17 cellular contexts compared by ENCODE assay signal in genomic region chr4:158728256-158728655, GRCh38. TPM values are rescaled to one million over a fixed set of nuclear protein-coding genes. Genes with fewer than 3 reads are reported as not detected.
DNase-seq lines count a peak whose midpoint lies in the region; ATAC-seq, FAIRE-seq and TF ChIP-seq lines count a peak whose summit lies in the region.
"Had no signal": no experiment of that assay in that cellular context is flagged by ENCODE, and none has a peak within 500 bp of the region (broad histone marks: within the 10 kb centered on the region; RNA-seq: fewer than 3 reads in every experiment).

No MANE protein-coding gene starts in this region.

- CTCF ChIA-PET in HepG2 (lab: Yijun Ruan, JAX; ENCODE audit: low intra/inter-chr PET ratio, low total read pairs): no interaction called here

- TF ChIP-seq RAD21 in HepG2 (CRISPR knock-in tag; IDR thresholded peaks at IDR 0.05): no peak

- POLR2A ChIA-PET in HepG2 (lab: Yijun Ruan, JAX): no interaction called here

- no peaks in the 10 kb centered on the region for H4K20me1 ChIP-seq in HepG2 (ENCODE audit: insufficient read depth, low read length)

- no peak overlapping the region for H2BK120ac ChIP-seq in neuronal stem cell (ENCODE audit: low read depth, low read length)

- TF ChIP-seq CTCF in HepG2 (CRISPR knock-in tag; IDR thresholded peaks at IDR 0.05) (no peak), right lobe of liver (IDR thresholded peaks at IDR 0.05) (no peak)

- H3K4me3 ChIP-seq in HepG2 (replicated peaks in 1 of 3; ENCODE audit: insufficient read depth in 1 of 3, low read depth in 2 of 3, low read length in 3 of 3) (no peak overlapping the region), right lobe of liver (no peak overlapping the region), neuronal stem cell (ENCODE audit: low read length in 2 of 2) (no peak overlapping the region)
- H3K4me3 ChIP-seq: A549, GM23248 had no signal

- H3K9me3 ChIP-seq in HepG2 (ENCODE audit: low read length): no peaks in the 10 kb centered on the region
- no peaks in the 10 kb centered on the region for H3K9me3 ChIP-seq in right lobe of liver
- H3K9me3 ChIP-seq in neuronal stem cell (replicated peaks in 1 of 2; ENCODE audit: control insufficient read depth in 2 of 2, insufficient read depth in 1 of 2, low read depth in 1 of 2, low read length in 2 of 2): no peaks in the 10 kb centered on the region
- H3K9me3 ChIP-seq: A549, BE2C had no signal

- H3K4me2 ChIP-seq in HepG2 (ENCODE audit: low read depth, low read length) (no peak overlapping the region), neuronal stem cell (ENCODE audit: insufficient read depth, low read length, poor library complexity, severe bottlenecking) (no peak overlapping the region)
- H3K4me2 ChIP-seq: A549 had no signal

- no peak overlapping the region for H3K9ac ChIP-seq in HepG2 (ENCODE audit: insufficient read depth, low read depth, low read length)
- H3K9ac ChIP-seq in neuronal stem cell (ENCODE audit: low read depth, low read length, poor library complexity): no peak overlapping the region
- H3K9ac ChIP-seq: GM23248 had no signal

- H2AFZ ChIP-seq in HepG2 (ENCODE audit: low read length): peak overlapping the region; percentile 88
- peak overlapping the region; percentile 85 for H2AFZ ChIP-seq in neuronal stem cell (ENCODE audit: low read length)
- H2AFZ ChIP-seq: GM23248 had no signal

- H3K36me3 ChIP-seq in HepG2 (replicated peaks in 1 of 2; ENCODE audit: control insufficient read depth in 1 of 2, insufficient read depth in 2 of 2, low read length in 2 of 2) (no peaks in the 10 kb centered on the region), right lobe of liver (no peaks in the 10 kb centered on the region), neuronal stem cell (replicated peaks in 1 of 2; ENCODE audit: control insufficient read depth in 2 of 2, insufficient read depth in 2 of 2, low read length in 2 of 2) (no peaks in the 10 kb centered on the region)
- H3K36me3 ChIP-seq: BE2C had no signal

- no peaks in the 10 kb centered on the region for H3K79me2 ChIP-seq in HepG2 (ENCODE audit: insufficient read depth, low read length)

- H3K14ac ChIP-seq in neuronal stem cell (ENCODE audit: low read length): no peak overlapping the region

- H3K79me1 ChIP-seq in neuronal stem cell (ENCODE audit: low read depth, low read length): no peaks in the 10 kb centered on the region

- no peak overlapping the region for H3K18ac ChIP-seq in neuronal stem cell (ENCODE audit: low read length)

- H3K9me3 Mint-ChIP-seq in activated T-helper 17 cell treated with anti-CD3 and anti-CD28 coated beads, Interleukin-2, amount 50 U/mL, for 72 hours: no peaks in the 10 kb centered on the region
- H3K9me3 Mint-ChIP-seq: CD4-positive, alpha-beta memory T cell had no signal

- in situ Hi-C loops in HepG2 (cut with HindIII; ENCODE audit: extremely low pct_ligation_motif_present, low pct_unique_long_range_greater_than_20kb): loop anchor here (5.0 to 25.0 kb wide), 3 partner anchors 119 to 477 kb away; no protein-coding TSS in a partner anchor

- ATAC-seq in HepG2 (no peak), right lobe of liver (no peak)
- ATAC-seq in activated T-helper 17 cell treated with anti-CD3 and anti-CD28 coated beads, Interleukin-2, amount 50 U/mL, for 72 hours (replicated peaks): no peak
- ATAC-seq: A549 had no signal

- no peak overlapping the region for H4K8ac ChIP-seq in neuronal stem cell (ENCODE audit: low read depth, low read length)

- H3K36me3 Mint-ChIP-seq in activated T-helper 17 cell treated with anti-CD3 and anti-CD28 coated beads, Interleukin-2, amount 50 U/mL, for 72 hours (ENCODE audit: low read depth): peaks cover 6% of the 10 kb centered on the region

- peaks cover 33% of the 10 kb centered on the region for H3K4me1 ChIP-seq in HepG2 (ENCODE audit: insufficient read depth, low read length)
- H3K4me1 ChIP-seq in right lobe of liver: no peaks in the 10 kb centered on the region
- H3K4me1 ChIP-seq in neuronal stem cell (ENCODE audit: control insufficient read depth in 2 of 2, insufficient read depth in 1 of 2, low read depth in 1 of 2, low read length in 2 of 2): peaks cover 2 to 7% of the 10 kb centered on the region in 2 donors
- H3K4me1 ChIP-seq: A549, BE2C had no signal

- H3K27me3 ChIP-seq in HepG2 (ENCODE audit: control insufficient read depth in 1 of 2, insufficient read depth in 2 of 2, low read length in 2 of 2): no peaks in the 10 kb centered on the region; a peak in 2 of 5 replicates
- H3K27me3 ChIP-seq in right lobe of liver: no peaks in the 10 kb centered on the region
- H3K27me3 ChIP-seq in neuronal stem cell (ENCODE audit: control insufficient read depth in 3 of 3, insufficient read depth in 3 of 3, low read depth in 1 of 3, low read length in 3 of 3): no peaks in the 10 kb centered on the region

- no peak for FAIRE-seq in HepG2 (lab: Jason Lieb, UNC)
- FAIRE-seq: A549, GM12891 had no signal

- H3K27me3 Mint-ChIP-seq in activated T-helper 17 cell treated with anti-CD3 and anti-CD28 coated beads, Interleukin-2, amount 50 U/mL, for 72 hours: peaks cover 35% of the 10 kb centered on the region

- no peak overlapping the region for H3K23ac ChIP-seq in neuronal stem cell (ENCODE audit: low read depth, low read length, poor library complexity)

- no peak overlapping the region for H3K27ac Mint-ChIP-seq in activated T-helper 17 cell treated with anti-CD3 and anti-CD28 coated beads, Interleukin-2, amount 50 U/mL, for 72 hours
- H3K27ac Mint-ChIP-seq: CD4-positive, alpha-beta memory T cell had no signal

- no peak overlapping the region for H2AK5ac ChIP-seq in neuronal stem cell (ENCODE audit: low read depth, low read length)

- no peak overlapping the region for H2BK15ac ChIP-seq in neuronal stem cell (ENCODE audit: low read length)

- DNase-seq in HepG2 (ENCODE audit: low spot score) (no peak), right lobe of liver (no peak), neuronal stem cell (ENCODE audit: low spot score) (no peak), SKM-1 (lab: John Stamatoyannopoulos, UW; ENCODE audit: unreplicated experiment) (no peak), NCI-H526 treated with DMSO at 0.1 percent for 48 hours (lab: John Stamatoyannopoulos, UW) (no peak)
- DNase-seq: BE2C; CD4-positive, alpha-beta memory T cell; DMS153; DMS79 treated with DMSO at 0.1 percent for 48 hours; EL; GM23248; H7; IMR-90 had no signal

- intact Hi-C loops in HepG2 (cut with micrococcal nuclease; ENCODE audit: unreplicated experiment) (loop anchor here (10.0 kb wide), 1 partner anchor 377 kb away; the partner anchor contains the start of gene RAPGEF2), right lobe of liver (cut with DNase I) (loop anchor here in 1 of 2 donors (10.0 kb wide), 1 partner anchor 117 kb away; no protein-coding TSS in a partner anchor)

- no TSS peak for BruUV-seq in HepG2 (replicated peaks; lab: Mats Ljungman, UMichigan)

- 8% methylated on average over 1 of the region's 1 CpG for WGBS in HepG2 (ENCODE audit: low lambda C conversion rate)
- WGBS in right lobe of liver (ENCODE audit: insufficient coverage, low coverage, low lambda C conversion rate, missing lambda C conversion rate): 63% methylated on average over 1 of the region's 1 CpG
- no CpG with 5 or more reads among the region's 1 CpG for WGBS in neuronal stem cell (ENCODE audit: extremely low coverage in 2 of 2, insufficient read length in 2 of 2, insufficient replicate concordance in 1 of 2), 2 donors

- H2BK5ac ChIP-seq in neuronal stem cell (ENCODE audit: low read length): no peak overlapping the region

- H3K27ac ChIP-seq in HepG2 (ENCODE audit: extremely low read length, insufficient read depth, low read length) (no peak overlapping the region), right lobe of liver (no peak overlapping the region), neuronal stem cell (replicated peaks; ENCODE audit: low read length) (no peak overlapping the region)
- H3K27ac ChIP-seq: A549, C4-2B, GM23248 had no signal

- TF ChIP-seq EP300 in HepG2 (IDR thresholded peaks at IDR 0.05; ENCODE audit: low read depth in 2 of 2, low read length in 2 of 2): no peak
- TF ChIP-seq EP300 in HepG2 (CRISPR knock-in tag; IDR thresholded peaks at IDR 0.05; ENCODE audit: borderline replicate concordance): no peak

- H3K4ac ChIP-seq in neuronal stem cell (ENCODE audit: low read length): no peak overlapping the region

- H4K91ac ChIP-seq in neuronal stem cell (ENCODE audit: low read depth, low read length, poor library complexity): no peak overlapping the region

- H2BK12ac ChIP-seq in neuronal stem cell (ENCODE audit: low read length): no peak overlapping the region

- H3K4me3 Mint-ChIP-seq in activated T-helper 17 cell treated with anti-CD3 and anti-CD28 coated beads, Interleukin-2, amount 50 U/mL, for 72 hours: peak overlapping the region; percentile 1
- H3K4me3 Mint-ChIP-seq: CD4-positive, alpha-beta memory T cell had no signal

- peaks cover 24% of the 10 kb centered on the region for H3K4me1 Mint-ChIP-seq in activated T-helper 17 cell treated with anti-CD3 and anti-CD28 coated beads, Interleukin-2, amount 50 U/mL, for 72 hours

- TF ChIP-seq POLR2A in HepG2 (IDR thresholded peaks at IDR 0.05; ENCODE audit: insufficient read depth in 1 of 2, low read depth in 2 of 2, low read length in 2 of 2) (no peak), right lobe of liver (IDR thresholded peaks at IDR 0.05) (no peak)

RNA-seq across cellular contexts. Expression of gene PPID, which starts 5.1 kb away (rescaled TPM):
- 63.4 and 73.3 TPM in 2 replicates for total RNA-seq in HepG2 (2016; rRNA removed; fragmentation: Illumina TruSeq; extraction: Trizol)
- total RNA-seq in HepG2 (2016; cell fraction: cytosol; rRNA removed; fragmentation: Illumina TruSeq; extraction: Trizol; ENCODE audit: low read depth): 10.1 and 10.4 TPM in 2 replicates
- total RNA-seq in HepG2 (2016; cell fraction: insoluble cytoplasmic fraction; rRNA removed; fragmentation: Illumina TruSeq; extraction: Trizol): 59.6 and 76.4 TPM in 2 replicates
- 22.4 and 23.0 TPM in 2 replicates for total RNA-seq in HepG2 (2016; cell fraction: membrane; rRNA removed; fragmentation: Illumina TruSeq; extraction: Trizol)
- total RNA-seq in HepG2 (2016; cell fraction: nucleus; rRNA removed; fragmentation: Illumina TruSeq; extraction: Trizol): 24.7 and 25.4 TPM in 2 replicates
- 14.1 and 15.4 TPM in 2 replicates for polyA plus RNA-seq in HepG2 (2011; rRNA removed)
- 10.2 and 11.5 TPM in 2 replicates for polyA plus RNA-seq in HepG2 (2011; cell fraction: cytosol; rRNA removed)
- polyA plus RNA-seq in HepG2 (2011; cell fraction: nucleus; rRNA removed): 10.6 and 15.9 TPM in 2 replicates
- polyA plus RNA-seq in HepG2 (2012): 34.3 and 39.6 TPM in 2 replicates
- 8.0 TPM in 2 replicates for polyA plus RNA-seq in HepG2 (2016; cell fraction: cytosol; fragmentation: Illumina TruSeq; extraction: Trizol; ENCODE audit: low read depth)
- polyA plus RNA-seq in HepG2 (2016; cell fraction: insoluble cytoplasmic fraction; fragmentation: Illumina TruSeq; extraction: Trizol; ENCODE audit: low read depth): 92.0 and 102 TPM in 2 replicates
- polyA plus RNA-seq in HepG2 (2016; cell fraction: membrane; fragmentation: Illumina TruSeq; extraction: Trizol; ENCODE audit: low read depth): 15.5 and 16.2 TPM in 2 replicates
- polyA plus RNA-seq in HepG2 (2016; cell fraction: nucleus; fragmentation: Illumina TruSeq; extraction: Trizol; ENCODE audit: insufficient read depth, low read depth): 55.4 and 64.1 TPM in 2 replicates
- 1.6 and 2.3 TPM in 2 replicates for polyA minus RNA-seq in HepG2 (2011; rRNA and poly(A)+ RNA removed; ENCODE audit: low replicate concordance)
- 6.8 and 9.3 TPM in 2 replicates for polyA minus RNA-seq in HepG2 (2011; cell fraction: cytosol; rRNA and poly(A)+ RNA removed)
- 11.7 and 14.8 TPM in 2 replicates for polyA minus RNA-seq in HepG2 (2011; cell fraction: nucleus; rRNA and poly(A)+ RNA removed)
- total RNA-seq in right lobe of liver: 10 to 100 TPM; 12.6 to 31.4 (median 18.5) TPM
- 100 to 1,000 TPM in 1 of 2 donors, 10 to 100 TPM in 1; 54.6 to 151 TPM for total RNA-seq in activated T-helper 17 cell treated with anti-CD3 and anti-CD28 coated beads, Interleukin-2, amount 50 U/mL, for 72 hours
- 48.1 TPM for polyA plus RNA-seq in neuronal stem cell (2013, experiment 1 of 2)
- 45.4 TPM for polyA plus RNA-seq in neuronal stem cell (2013, experiment 2 of 2)

RNA-seq across cellular contexts. Expression of gene FNIP2, which starts 40.6 kb away (rescaled TPM):
- total RNA-seq in HepG2 (2016; rRNA removed; fragmentation: Illumina TruSeq; extraction: Trizol): 15.5 and 21.8 TPM in 2 replicates
- 3.0 and 4.9 TPM in 2 replicates for total RNA-seq in HepG2 (2016; cell fraction: cytosol; rRNA removed; fragmentation: Illumina TruSeq; extraction: Trizol; ENCODE audit: low read depth)
- 14.7 and 18.4 TPM in 2 replicates for total RNA-seq in HepG2 (2016; cell fraction: insoluble cytoplasmic fraction; rRNA removed; fragmentation: Illumina TruSeq; extraction: Trizol)
- total RNA-seq in HepG2 (2016; cell fraction: membrane; rRNA removed; fragmentation: Illumina TruSeq; extraction: Trizol): 10.4 and 11.2 TPM in 2 replicates
- total RNA-seq in HepG2 (2016; cell fraction: nucleus; rRNA removed; fragmentation: Illumina TruSeq; extraction: Trizol): 22.6 and 22.8 TPM in 2 replicates
- polyA plus RNA-seq in HepG2 (2011; rRNA removed): 21.0 and 24.0 TPM in 2 replicates
- 15.3 and 25.0 TPM in 2 replicates for polyA plus RNA-seq in HepG2 (2011; cell fraction: cytosol; rRNA removed)
- polyA plus RNA-seq in HepG2 (2011; cell fraction: nucleus; rRNA removed): 13.4 and 17.1 TPM in 2 replicates
- polyA plus RNA-seq in HepG2 (2012): 38.7 and 42.8 TPM in 2 replicates
- 0.37 and 0.41 TPM in 2 replicates for polyA plus RNA-seq in HepG2 (2016; cell fraction: cytosol; fragmentation: Illumina TruSeq; extraction: Trizol; ENCODE audit: low read depth)
- 12.9 and 13.3 TPM in 2 replicates for polyA plus RNA-seq in HepG2 (2016; cell fraction: insoluble cytoplasmic fraction; fragmentation: Illumina TruSeq; extraction: Trizol; ENCODE audit: low read depth)
- 2.1 TPM in 2 replicates for polyA plus RNA-seq in HepG2 (2016; cell fraction: membrane; fragmentation: Illumina TruSeq; extraction: Trizol; ENCODE audit: low read depth)
- polyA plus RNA-seq in HepG2 (2016; cell fraction: nucleus; fragmentation: Illumina TruSeq; extraction: Trizol; ENCODE audit: insufficient read depth, low read depth): 11.3 and 12.9 TPM in 2 replicates
- 1.8 and 45.2 TPM in 2 replicates for polyA minus RNA-seq in HepG2 (2011; rRNA and poly(A)+ RNA removed; ENCODE audit: low replicate concordance)
- 33.4 and 50.0 TPM in 2 replicates for polyA minus RNA-seq in HepG2 (2011; cell fraction: cytosol; rRNA and poly(A)+ RNA removed)
- polyA minus RNA-seq in HepG2 (2011; cell fraction: nucleus; rRNA and poly(A)+ RNA removed): 74.3 and 82.9 TPM in 2 replicates
- total RNA-seq in right lobe of liver: 10 to 100 TPM; 34.2 to 67.4 (median 37.8) TPM
- total RNA-seq in activated T-helper 17 cell treated with anti-CD3 and anti-CD28 coated beads, Interleukin-2, amount 50 U/mL, for 72 hours: 10 to 100 TPM; 33.4 to 45.9 TPM
- polyA plus RNA-seq in neuronal stem cell (2013, experiment 1 of 2): 5.8 TPM
- polyA plus RNA-seq in neuronal stem cell (2013, experiment 2 of 2): 6.0 TPM

RNA-seq across cellular contexts. Expression of gene ETFDH, which starts 56.2 kb away (rescaled TPM):
- total RNA-seq in HepG2 (2016; rRNA removed; fragmentation: Illumina TruSeq; extraction: Trizol) (13.5 and 14.7 TPM in 2 replicates), right lobe of liver (100 to 1,000 TPM; 100 to 146 (median 127) TPM)
- total RNA-seq in HepG2 (2016; cell fraction: cytosol; rRNA removed; fragmentation: Illumina TruSeq; extraction: Trizol; ENCODE audit: low read depth): 1.3 and 2.5 TPM in 2 replicates
- total RNA-seq in HepG2 (2016; cell fraction: insoluble cytoplasmic fraction; rRNA removed; fragmentation: Illumina TruSeq; extraction: Trizol): 13.3 and 15.5 TPM in 2 replicates
- 5.0 and 6.4 TPM in 2 replicates for total RNA-seq in HepG2 (2016; cell fraction: membrane; rRNA removed; fragmentation: Illumina TruSeq; extraction: Trizol)
- 9.4 and 10.2 TPM in 2 replicates for total RNA-seq in HepG2 (2016; cell fraction: nucleus; rRNA removed; fragmentation: Illumina TruSeq; extraction: Trizol)
- polyA plus RNA-seq in HepG2 (2011; rRNA removed): 15.3 and 17.8 TPM in 2 replicates
- 8.7 and 14.2 TPM in 2 replicates for polyA plus RNA-seq in HepG2 (2011; cell fraction: cytosol; rRNA removed)
- 16.8 and 22.3 TPM in 2 replicates for polyA plus RNA-seq in HepG2 (2011; cell fraction: nucleus; rRNA removed)
- 14.6 and 17.9 TPM in 2 replicates for polyA plus RNA-seq in HepG2 (2012)
- 1.8 and 2.1 TPM in 2 replicates for polyA plus RNA-seq in HepG2 (2016; cell fraction: cytosol; fragmentation: Illumina TruSeq; extraction: Trizol; ENCODE audit: low read depth)
- 12.4 and 13.8 TPM in 2 replicates for polyA plus RNA-seq in HepG2 (2016; cell fraction: insoluble cytoplasmic fraction; fragmentation: Illumina TruSeq; extraction: Trizol; ENCODE audit: low read depth)
- polyA plus RNA-seq in HepG2 (2016; cell fraction: membrane; fragmentation: Illumina TruSeq; extraction: Trizol; ENCODE audit: low read depth): 2.8 and 4.3 TPM in 2 replicates
- polyA plus RNA-seq in HepG2 (2016; cell fraction: nucleus; fragmentation: Illumina TruSeq; extraction: Trizol; ENCODE audit: insufficient read depth, low read depth): 14.5 and 18.5 TPM in 2 replicates
- polyA minus RNA-seq in HepG2 (2011; rRNA and poly(A)+ RNA removed; ENCODE audit: low replicate concordance): 1.8 and 8.8 TPM in 2 replicates
- polyA minus RNA-seq in HepG2 (2011; cell fraction: cytosol; rRNA and poly(A)+ RNA removed): 8.0 and 13.9 TPM in 2 replicates
- 19.4 and 23.9 TPM in 2 replicates for polyA minus RNA-seq in HepG2 (2011; cell fraction: nucleus; rRNA and poly(A)+ RNA removed)
- total RNA-seq in activated T-helper 17 cell treated with anti-CD3 and anti-CD28 coated beads, Interleukin-2, amount 50 U/mL, for 72 hours: 10 to 100 TPM; 40.8 to 47.8 TPM
- 11.8 TPM for polyA plus RNA-seq in neuronal stem cell (2013, experiment 1 of 2)
- 12.8 TPM for polyA plus RNA-seq in neuronal stem cell (2013, experiment 2 of 2)

RNA-seq across cellular contexts. Expression of gene C4orf46, which starts 56.6 kb away (rescaled TPM):
- total RNA-seq in HepG2 (2016; rRNA removed; fragmentation: Illumina TruSeq; extraction: Trizol) (10.4 and 16.7 TPM in 2 replicates), right lobe of liver (1 to 10 TPM in 2 of 6 experiments, under 1 TPM in 4; 0.54 to 2.8 (median 0.92) TPM)
- 1.1 and 1.7 TPM in 2 replicates for total RNA-seq in HepG2 (2016; cell fraction: cytosol; rRNA removed; fragmentation: Illumina TruSeq; extraction: Trizol; ENCODE audit: low read depth)
- total RNA-seq in HepG2 (2016; cell fraction: insoluble cytoplasmic fraction; rRNA removed; fragmentation: Illumina TruSeq; extraction: Trizol): 10.1 and 15.4 TPM in 2 replicates
- total RNA-seq in HepG2 (2016; cell fraction: membrane; rRNA removed; fragmentation: Illumina TruSeq; extraction: Trizol): 6.0 and 7.4 TPM in 2 replicates
- 7.4 and 8.1 TPM in 2 replicates for total RNA-seq in HepG2 (2016; cell fraction: nucleus; rRNA removed; fragmentation: Illumina TruSeq; extraction: Trizol)
- 5.4 and 8.5 TPM in 2 replicates for polyA plus RNA-seq in HepG2 (2011; rRNA removed)
- 2.6 and 3.0 TPM in 2 replicates for polyA plus RNA-seq in HepG2 (2011; cell fraction: cytosol; rRNA removed)
- polyA plus RNA-seq in HepG2 (2011; cell fraction: nucleus; rRNA removed): 1.3 and 2.1 TPM in 2 replicates
- 3.0 and 5.0 TPM in 2 replicates for polyA plus RNA-seq in HepG2 (2012)
- polyA plus RNA-seq in HepG2 (2016; cell fraction: cytosol; fragmentation: Illumina TruSeq; extraction: Trizol; ENCODE audit: low read depth): 0.98 and 1.2 TPM in 2 replicates
- polyA plus RNA-seq in HepG2 (2016; cell fraction: insoluble cytoplasmic fraction; fragmentation: Illumina TruSeq; extraction: Trizol; ENCODE audit: low read depth): 22.6 and 22.9 TPM in 2 replicates
- polyA plus RNA-seq in HepG2 (2016; cell fraction: membrane; fragmentation: Illumina TruSeq; extraction: Trizol; ENCODE audit: low read depth): 5.1 and 5.5 TPM in 2 replicates
- 10.1 and 10.7 TPM in 2 replicates for polyA plus RNA-seq in HepG2 (2016; cell fraction: nucleus; fragmentation: Illumina TruSeq; extraction: Trizol; ENCODE audit: insufficient read depth, low read depth)
- polyA minus RNA-seq in HepG2 (2011; rRNA and poly(A)+ RNA removed; ENCODE audit: low replicate concordance): 1.7 TPM in 2 replicates
- 2.9 and 3.5 TPM in 2 replicates for polyA minus RNA-seq in HepG2 (2011; cell fraction: cytosol; rRNA and poly(A)+ RNA removed)
- 3.0 and 4.0 TPM in 2 replicates for polyA minus RNA-seq in HepG2 (2011; cell fraction: nucleus; rRNA and poly(A)+ RNA removed)
- 10 to 100 TPM; 19.6 to 22.2 TPM for total RNA-seq in activated T-helper 17 cell treated with anti-CD3 and anti-CD28 coated beads, Interleukin-2, amount 50 U/mL, for 72 hours
- 32.6 TPM for polyA plus RNA-seq in neuronal stem cell (2013, experiment 1 of 2)
- 33.7 TPM for polyA plus RNA-seq in neuronal stem cell (2013, experiment 2 of 2)
